ENCODE assay signal across 8 cellular contexts in genomic region chr2:231604101-231604684, GRCh38. TPM values are rescaled to one million over a fixed set of nuclear protein-coding genes. Genes with fewer than 3 reads are reported as not detected.
DNase-seq lines count a peak whose midpoint lies in the region; ATAC-seq and TF ChIP-seq lines count a peak whose summit lies in the region.

No MANE protein-coding gene starts in this region.

- H3K27me3 Mint-ChIP-seq in activated naive CD4-positive, alpha-beta T cell treated with anti-CD3 and anti-CD28 coated beads for 36 hours (ENCODE audit: low read depth): no peaks in the 10 kb centered on the region

- no peaks in the 10 kb centered on the region for H3K36me3 Mint-ChIP-seq in activated naive CD4-positive, alpha-beta T cell treated with anti-CD3 and anti-CD28 coated beads for 36 hours (ENCODE audit: low read depth)

- H3K9me3 Mint-ChIP-seq in activated naive CD4-positive, alpha-beta T cell treated with anti-CD3 and anti-CD28 coated beads for 36 hours: no peaks in the 10 kb centered on the region

- TF ChIP-seq CTCF in GM12875 (IDR thresholded peaks at IDR 0.05; ENCODE audit: borderline replicate concordance, insufficient read depth, low read depth, low read length) (no peak), cardiac muscle cell (IDR thresholded peaks at IDR 0.05; ENCODE audit: low read depth, low read length) (no peak)

- no peak overlapping the region for H3K27ac Mint-ChIP-seq in activated naive CD4-positive, alpha-beta T cell treated with anti-CD3 and anti-CD28 coated beads for 36 hours

- CTCF ChIA-PET in activated naive CD4-positive, alpha-beta T cell treated with anti-CD3 and anti-CD28 coated beads for 36 hours (lab: Charles Lee): interaction anchor here (0.9 kb wide), 1 partner anchor 72 kb away, joined by 3 read pairs; no protein-coding TSS in a partner anchor

- H3K4me3 ChIP-seq in GM12875 (ENCODE audit: low read depth, low read length) (peak overlapping the region; percentile 48), cardiac muscle cell (peak overlapping the region; percentile 14)

- peak; percentile 65 for DNase-seq in NCI-H1105 (lab: John Stamatoyannopoulos, UW)
- no peak for DNase-seq in activated naive CD4-positive, alpha-beta T cell treated with anti-CD3 and anti-CD28 coated beads for 36 hours
- DNase-seq in cardiac muscle cell (ENCODE audit: low read depth in 1 of 2, low spot score in 1 of 2): no peak
- DNase-seq in pons (ENCODE audit: low spot score): peak; percentile 95
- DNase-seq in ecto neural progenitor cell (ENCODE audit: low spot score): no peak
- no peak for DNase-seq in activated effector memory CD4-positive, alpha-beta T cell treated with Interleukin-2 at 50 U/mL for 16 hours

- intact Hi-C loops in activated naive CD4-positive, alpha-beta T cell treated with anti-CD3 and anti-CD28 coated beads for 36 hours (cut with micrococcal nuclease): loop anchor here (1.0 kb wide), 1 partner anchor 8 kb away; no protein-coding TSS in a partner anchor

- H3K27me3 ChIP-seq in cardiac muscle cell: no peaks in the 10 kb centered on the region

- peaks cover 23% of the 10 kb centered on the region for H3K4me1 ChIP-seq in cardiac muscle cell (ENCODE audit: low read depth)

- H3K36me3 ChIP-seq in cardiac muscle cell: no peaks in the 10 kb centered on the region

- peaks cover 7% of the 10 kb centered on the region for H3K4me1 Mint-ChIP-seq in activated naive CD4-positive, alpha-beta T cell treated with anti-CD3 and anti-CD28 coated beads for 36 hours (ENCODE audit: low read depth)

- H3K27ac ChIP-seq in cardiac muscle cell: peak overlapping the region; percentile 99

- peak overlapping the region; percentile 39 for H3K4me3 Mint-ChIP-seq in activated naive CD4-positive, alpha-beta T cell treated with anti-CD3 and anti-CD28 coated beads for 36 hours

- peak; percentile 39 for ATAC-seq in GM21737 (IDR thresholded peaks at IDR 0.05; ENCODE audit: unreplicated experiment)

- H3K9me3 ChIP-seq in cardiac muscle cell (ENCODE audit: low read depth): no peaks in the 10 kb centered on the region

RNA-seq across cellular contexts. Expression of gene TEX44, which starts 11.5 kb away (rescaled TPM):
- not detected for total RNA-seq in activated naive CD4-positive, alpha-beta T cell treated with anti-CD3 and anti-CD28 coated beads for 36 hours
- not detected in 2 replicates for total RNA-seq in cardiac muscle cell
- not detected in 2 replicates for polyA plus RNA-seq in cardiac muscle cell

Comparison
In these comparisons a context has a peak if more than half of its experiments do, and no peak if none do; other contexts are left out.
1. DNase-seq: peak in NCI-H1105 (single experiment) and pons (single experiment); none in activated naive CD4-positive, alpha-beta T cell treated with anti-CD3 and anti-CD28 coated beads for 36 hours (single experiment), cardiac muscle cell (0 of 2), ecto neural progenitor cell (single experiment) and activated effector memory CD4-positive, alpha-beta T cell treated with Interleukin-2 at 50 U/mL for 16 hours (single experiment).